In the genomic region with DNA sequence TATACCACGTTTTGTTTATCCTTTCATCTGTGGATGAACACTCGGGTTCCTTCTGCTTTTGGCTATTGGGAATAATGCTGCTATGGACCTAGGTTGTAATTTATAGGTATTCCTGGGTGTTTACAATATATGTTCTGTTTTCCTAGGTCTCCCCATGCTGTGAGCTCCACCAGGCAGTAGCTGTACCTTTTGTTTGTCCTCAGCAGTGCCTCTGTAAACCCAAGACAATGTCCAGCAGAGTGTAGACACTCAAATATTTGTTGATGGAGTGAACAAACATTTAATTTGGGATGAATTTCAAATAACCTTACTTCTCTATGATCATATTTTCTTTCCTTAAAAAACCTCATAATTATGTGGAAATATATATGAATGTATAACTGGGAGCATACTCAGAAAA, we compare ENCODE assay signal across 20 cellular contexts.
"Had no signal": no experiment of that assay in that cellular context is flagged by ENCODE, and none has a peak within 500 bp of the region (broad histone marks: within the 10 kb centered on the region; RNA-seq: fewer than 3 reads in every experiment).

No MANE protein-coding gene starts in this region.

- H3K9me3 ChIP-seq: heart left ventricle, mucosa of descending colon, neutrophil, sigmoid colon, stomach, thoracic aorta, transverse colon had no signal

- FAIRE-seq: endometrium, frontal cortex had no signal

- H3K4me3 ChIP-seq: heart left ventricle, mucosa of descending colon, sigmoid colon, skin epidermis, stomach, thoracic aorta, transverse colon had no signal

- ATAC-seq: esophagus mucosa; heart left ventricle; mucosa of descending colon; naive thymus-derived CD8-positive, alpha-beta T cell had no signal

- H3K27ac Mint-ChIP-seq: naive thymus-derived CD8-positive, alpha-beta T cell had no signal

- H3K36me3 ChIP-seq: heart left ventricle, neutrophil, sigmoid colon, stomach, thoracic aorta, transverse colon had no signal

- H3K27me3 ChIP-seq: heart left ventricle, neutrophil, sigmoid colon, stomach, transverse colon had no signal

- H3K36me3 Mint-ChIP-seq: naive thymus-derived CD8-positive, alpha-beta T cell had no signal

- H3K4me1 ChIP-seq: heart left ventricle, stomach had no signal

- H3K27ac ChIP-seq: heart left ventricle, neutrophil, sigmoid colon, skin epidermis, stomach, thoracic aorta, transverse colon had no signal

- DNase-seq: effector memory CD4-positive, alpha-beta T cell; heart left ventricle; hippocampal formation; mammary epithelial cell; mucosa of descending colon; naive thymus-derived CD8-positive, alpha-beta T cell; posterior cingulate gyrus; sigmoid colon; stimulated activated CD4-positive, alpha-beta T cell treated with anti-CD3 and anti-CD28 coated beads, Interleukin-2, amount 100 ng/mL, for 24 hours; stimulated activated CD4-positive, alpha-beta T cell treated with anti-CD3 and anti-CD28 coated beads, Interleukin-4, amount 100 ng/mL, for 4 hours; stimulated activated naive CD4-positive, alpha-beta T cell; stomach; substantia nigra; transverse colon had no signal

- H3K4me1 Mint-ChIP-seq: naive thymus-derived CD8-positive, alpha-beta T cell had no signal

- H3K4me3 Mint-ChIP-seq: naive thymus-derived CD8-positive, alpha-beta T cell had no signal
